In the genomic region with DNA sequence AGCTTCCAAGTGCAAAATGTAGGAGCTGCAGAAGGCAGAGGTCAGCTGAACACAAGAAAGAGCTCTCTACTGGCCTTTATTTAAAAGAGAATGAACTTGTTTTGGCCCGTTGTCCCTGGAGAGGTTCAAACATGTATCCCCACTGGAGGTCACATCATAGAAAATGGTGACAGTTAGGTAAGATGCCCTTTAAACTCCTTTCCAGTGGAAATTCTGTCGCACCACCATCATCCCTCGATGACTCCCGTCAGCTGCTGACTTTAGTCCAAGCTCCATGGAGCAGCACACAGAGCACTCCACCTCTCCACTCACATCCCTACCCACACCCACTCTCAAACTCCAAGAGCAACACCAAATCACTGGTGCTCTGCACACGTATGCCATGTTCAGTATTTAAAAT, we compare ENCODE assay signal across 15 cellular contexts. TPM values are rescaled to one million over a fixed set of nuclear protein-coding genes. Genes with fewer than 3 reads are reported as not detected.
DNase-seq lines count a peak whose midpoint lies in the region; ATAC-seq and TF ChIP-seq lines count a peak whose summit lies in the region.
"Had no signal": no experiment of that assay in that cellular context is flagged by ENCODE, and none has a peak within 500 bp of the region (broad histone marks: within the 10 kb centered on the region; RNA-seq: fewer than 3 reads in every experiment).

No MANE protein-coding gene starts in this region.

- H3K4me1 ChIP-seq in right atrium auricular region: peaks cover 0 to 36% of the 10 kb centered on the region in 2 donors
- peaks cover 10 to 11% of the 10 kb centered on the region in 2 donors for H3K4me1 ChIP-seq in left lung
- H3K4me1 ChIP-seq in gastrocnemius medialis: peaks cover 29 to 44% of the 10 kb centered on the region in 2 donors
- no peaks in the 10 kb centered on the region for H3K4me1 ChIP-seq in CD8-positive, alpha-beta memory T cell (ENCODE audit: insufficient read depth, low read length)
- H3K4me1 ChIP-seq: BLaER1 treated with 17β-estradiol and CSF1 and Interleukin-3, amounts not matched to agents 10 nM and 100 nM had no signal

- H3K27ac ChIP-seq in right atrium auricular region (peak overlapping the region; percentile 66 to 74), left lung (no peak overlapping the region), gastrocnemius medialis (peak overlapping the region; percentile 84 to 93 (median 88))
- no peak overlapping the region for H3K27ac ChIP-seq in CD8-positive, alpha-beta memory T cell (ENCODE audit: low read depth, low read length)
- H3K27ac ChIP-seq: BLaER1 treated with 17β-estradiol and CSF1 and Interleukin-3, amounts not matched to agents 10 nM and 100 nM had no signal

- TF ChIP-seq CTCF in right atrium auricular region (IDR thresholded peaks at IDR 0.05) (no peak), left lung (IDR thresholded peaks at IDR 0.05) (no peak), gastrocnemius medialis (IDR thresholded peaks at IDR 0.05 in 4 of 5, conservative IDR thresholded peaks at IDR 0.05 in 1 of 5) (no peak)

- H3K4me1 Mint-ChIP-seq in CD8-positive, alpha-beta memory T cell: no peaks in the 10 kb centered on the region

- POLR2A ChIA-PET in CD8-positive, alpha-beta memory T cell (lab: Charles Lee): no interaction called here

- H3K9me3 Mint-ChIP-seq in CD8-positive, alpha-beta memory T cell: no peaks in the 10 kb centered on the region
- H3K9me3 Mint-ChIP-seq: CD8-positive, alpha-beta T cell had no signal

- ATAC-seq in Right ventricle myocardium inferior (no peak), left lung (peak; percentile 11), gastrocnemius medialis (no peak), GM18502 (IDR thresholded peaks at IDR 0.05; ENCODE audit: poor library complexity, unreplicated experiment) (no peak), GM19467 (IDR thresholded peaks at IDR 0.05; ENCODE audit: unreplicated experiment) (no peak)
- ATAC-seq: CD8-positive, alpha-beta T cell had no signal

- H3K27me3 ChIP-seq in right atrium auricular region (no peaks in the 10 kb centered on the region), left lung (no peaks in the 10 kb centered on the region), gastrocnemius medialis (no peaks in the 10 kb centered on the region)
- no peaks in the 10 kb centered on the region for H3K27me3 ChIP-seq in CD8-positive, alpha-beta memory T cell (ENCODE audit: insufficient read depth, low read length, poor library complexity, severe bottlenecking)
- H3K27me3 ChIP-seq: BLaER1 treated with 17β-estradiol and CSF1 and Interleukin-3, amounts not matched to agents 10 nM and 100 nM had no signal

- DNase-seq in right atrium auricular region (ENCODE audit: low spot score): no peak
- DNase-seq in Right ventricle myocardium inferior (ENCODE audit: missing footprints): no peak
- DNase-seq in left lung: no peak
- no peak for DNase-seq in gastrocnemius medialis
- no peak for DNase-seq in CD8-positive, alpha-beta memory T cell
- DNase-seq: 8988T; CD8-positive, alpha-beta T cell; Kasumi-1; NCI-H1694; NCI-H2081; NCI-H524 treated with DMSO at 0.1 percent for 48 hours; NCI-H82 had no signal

- CTCF ChIA-PET in CD8-positive, alpha-beta memory T cell (lab: Charles Lee): no interaction called here

- peaks cover 2 to 5% (median 4%) of the 10 kb centered on the region in 3 donors for H3K36me3 Mint-ChIP-seq in CD8-positive, alpha-beta memory T cell
- H3K36me3 Mint-ChIP-seq: CD8-positive, alpha-beta T cell had no signal

- in situ Hi-C loops in gastrocnemius medialis (cut with MboI; ENCODE audit: low sequenced_read_pairs in 4 of 4): no loop called here

- H3K27me3 Mint-ChIP-seq in CD8-positive, alpha-beta memory T cell: peaks cover 3 to 9% of the 10 kb centered on the region in 2 donors

- intact Hi-C loops in Right ventricle myocardium inferior (cut with DNase I) (no loop called here), left lung (cut with DNase I) (no loop called here), gastrocnemius medialis (cut with DNase I; ENCODE audit: low total_unique reads) (loop anchor here (5.0 kb wide), 1 partner anchor 71 kb away; a partner anchor contains a TSS)

- H3K4me3 Mint-ChIP-seq in CD8-positive, alpha-beta memory T cell: no peak overlapping the region
- H3K4me3 Mint-ChIP-seq: CD8-positive, alpha-beta T cell had no signal

- no peak for TF ChIP-seq POLR2A in gastrocnemius medialis (IDR thresholded peaks at IDR 0.05)

- H3K4me3 ChIP-seq in right atrium auricular region: no peak overlapping the region
- H3K4me3 ChIP-seq in left lung: no peak overlapping the region
- no peak overlapping the region for H3K4me3 ChIP-seq in gastrocnemius medialis
- H3K4me3 ChIP-seq in CD8-positive, alpha-beta memory T cell (ENCODE audit: low read length): no peak overlapping the region
- H3K4me3 ChIP-seq: BLaER1 treated with 17β-estradiol and CSF1 and Interleukin-3, amounts not matched to agents 10 nM and 100 nM had no signal

- H3K9me3 ChIP-seq in right atrium auricular region: no peaks in the 10 kb centered on the region
- no peaks in the 10 kb centered on the region for H3K9me3 ChIP-seq in left lung
- no peaks in the 10 kb centered on the region for H3K9me3 ChIP-seq in gastrocnemius medialis
- no peaks in the 10 kb centered on the region for H3K9me3 ChIP-seq in CD8-positive, alpha-beta memory T cell (ENCODE audit: low read length)

- H3K27ac Mint-ChIP-seq in CD8-positive, alpha-beta memory T cell: no peak overlapping the region
- H3K27ac Mint-ChIP-seq: CD8-positive, alpha-beta T cell had no signal

- no peaks in the 10 kb centered on the region for H3K36me3 ChIP-seq in right atrium auricular region
- H3K36me3 ChIP-seq in left lung: no peaks in the 10 kb centered on the region
- H3K36me3 ChIP-seq in gastrocnemius medialis: no peaks in the 10 kb centered on the region
- H3K36me3 ChIP-seq in CD8-positive, alpha-beta memory T cell (ENCODE audit: insufficient read depth, low read length): no peaks in the 10 kb centered on the region

RNA-seq across cellular contexts. Expression of a gene that starts 15.2 kb away (rescaled TPM):
- under 1 TPM in 1 of 2 donors, not detected in 1; 0.75 TPM for total RNA-seq in right atrium auricular region
- not detected for total RNA-seq in Right ventricle myocardium inferior
- 10 to 100 TPM in 1 of 2 donors, 1 to 10 TPM in 1; 2.0 to 12.1 TPM for total RNA-seq in left lung
- total RNA-seq in gastrocnemius medialis: under 1 TPM in 1 of 4 donors, not detected in 3; 0.09 TPM
- not detected for total RNA-seq in CD8-positive, alpha-beta memory T cell
- polyA plus RNA-seq in CD8-positive, alpha-beta memory T cell: not detected
- total RNA-seq: CD8-positive, alpha-beta T cell had no signal

Comparison
In these comparisons a context has a peak if more than half of its experiments do, and no peak if none do; other contexts are left out.
1. H3K27ac ChIP-seq: peak in right atrium auricular region (2 of 2) and gastrocnemius medialis (4 of 4); none in left lung (0 of 2) and CD8-positive, alpha-beta memory T cell (single experiment).